11 cellular contexts compared by ENCODE assay signal in the genomic region with DNA sequence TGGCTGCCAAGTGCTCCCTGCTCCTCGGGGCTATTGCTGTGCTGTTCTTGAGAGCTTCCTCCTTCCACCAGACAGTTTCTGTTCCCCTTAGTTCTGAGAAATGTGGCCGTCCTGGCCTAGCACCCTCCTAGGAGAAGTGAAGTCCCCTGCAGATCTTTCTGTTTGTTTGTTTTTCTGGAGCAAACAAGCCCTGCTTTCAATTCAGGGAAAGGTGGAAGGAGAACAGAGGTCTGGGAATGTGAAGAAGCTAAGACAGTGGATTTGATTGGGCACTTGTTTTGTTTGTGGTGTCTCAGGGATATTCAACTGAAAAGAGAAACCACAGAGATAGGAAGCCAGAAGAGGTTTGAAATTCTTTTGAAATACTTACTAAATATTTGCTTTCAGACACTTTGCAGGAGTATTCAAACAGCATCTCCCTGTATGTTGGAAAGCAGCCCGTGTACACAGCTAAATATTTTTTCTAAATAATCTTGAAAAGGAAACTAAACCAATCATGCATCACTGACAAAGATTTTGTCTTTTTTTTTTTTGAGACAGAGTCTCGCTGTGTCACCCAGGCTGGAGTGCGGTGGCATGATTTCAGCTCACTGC. TPM values are rescaled to one million over a fixed set of nuclear protein-coding genes. Genes with fewer than 3 reads are reported as not detected.
A peak's percentile ranks its signal among the peaks of the same experiment; 100 is the strongest.
DNase-seq lines count a peak whose midpoint lies in the region; ATAC-seq and TF ChIP-seq lines count a peak whose summit lies in the region.
"Had no signal": no experiment of that assay in that cellular context is flagged by ENCODE, and none has a peak within 500 bp of the region (broad histone marks: within the 10 kb centered on the region; RNA-seq: fewer than 3 reads in every experiment).

No MANE protein-coding gene starts in this region.

- H3K4me1 Mint-ChIP-seq in naive thymus-derived CD4-positive, alpha-beta T cell, result peaks cover 14 to 30% (median 23%) of the 10 kb centered on the region in 7 donors

- H3K9ac ChIP-seq in OCI-LY3 (ENCODE audit: low read length), result peak overlapping the region; percentile 51

- DNase-seq in AG10803 (ENCODE audit: low read depth) (peak; percentile 30), astrocyte of the spinal cord (ENCODE audit: low read depth, low spot score) (peak; percentile 39), DMS153 treated with DMSO at 0.1 percent for 48 hours (lab: John Stamatoyannopoulos, UW; ENCODE audit: unreplicated experiment) (no peak), NCI-H2196 treated with DMSO at 0.1 percent for 48 hours (lab: John Stamatoyannopoulos, UW; ENCODE audit: unreplicated experiment) (no peak)
- peak in 7 of 9 donors; percentile 9 to 39 (median 25) for DNase-seq in naive thymus-derived CD4-positive, alpha-beta T cell

- peak overlapping the region; percentile 69 to 90 (median 82) for H3K4me3 Mint-ChIP-seq in naive thymus-derived CD4-positive, alpha-beta T cell

- no peak for TF ChIP-seq CTCF in AG10803 (conservative IDR thresholded peaks at IDR 0.05; ENCODE audit: low read length)
- TF ChIP-seq CTCF in OCI-LY3 (IDR thresholded peaks at IDR 0.05; ENCODE audit: low read depth, low read length), result no peak
- TF ChIP-seq CTCF in astrocyte of the spinal cord (IDR thresholded peaks at IDR 0.05; ENCODE audit: low read depth, low read length), result no peak

- no peaks in the 10 kb centered on the region for H3K9me3 ChIP-seq in OCI-LY3 (ENCODE audit: insufficient read depth, low read length)
- H3K9me3 ChIP-seq in naive thymus-derived CD4-positive, alpha-beta T cell (ENCODE audit: control insufficient read depth in 2 of 3, low read length in 3 of 3), result no peaks in the 10 kb centered on the region
- H3K9me3 ChIP-seq: heart left ventricle, thyroid gland had no signal

- no peaks in the 10 kb centered on the region for H4K20me1 ChIP-seq in OCI-LY3 (ENCODE audit: insufficient read depth, low read length)

- H3K4me3 ChIP-seq in AG10803 (ENCODE audit: low read length) (no peak overlapping the region), OCI-LY3 (ENCODE audit: low read length) (peak overlapping the region; percentile 52), astrocyte of the spinal cord (ENCODE audit: low read depth, low read length) (no peak overlapping the region)
- H3K4me3 ChIP-seq in naive thymus-derived CD4-positive, alpha-beta T cell (ENCODE audit: low read length), result peak overlapping the region; percentile 18
- H3K4me3 ChIP-seq: thyroid gland had no signal

- CTCF ChIA-PET in naive thymus-derived CD4-positive, alpha-beta T cell (lab: Charles Lee), result interaction anchor here (1.1 to 1.2 kb wide), 2 partner anchors 36 to 48 kb away, joined by 3 read pairs; a partner anchor contains a TSS

- peak; percentile 99 for ATAC-seq in GM18868 (IDR thresholded peaks at IDR 0.05; ENCODE audit: unreplicated experiment)
- peak; percentile 98 for ATAC-seq in HG02981 (IDR thresholded peaks at IDR 0.05; ENCODE audit: unreplicated experiment)
- ATAC-seq in naive thymus-derived CD4-positive, alpha-beta T cell, result peak; percentile 91
- ATAC-seq: HCT116 had no signal

- in situ Hi-C loops in astrocyte of the spinal cord (cut with HindIII; ENCODE audit: low sequenced_read_pairs), result no loop called here

- H2AFZ ChIP-seq in OCI-LY3 (ENCODE audit: low read depth, low read length), result peak overlapping the region; percentile 72

- no peaks in the 10 kb centered on the region for H3K79me2 ChIP-seq in OCI-LY3 (ENCODE audit: low read length)

- H3K27ac ChIP-seq in OCI-LY3 (ENCODE audit: low read length), result peak overlapping the region; percentile 84
- peak overlapping the region; percentile 63 for H3K27ac ChIP-seq in naive thymus-derived CD4-positive, alpha-beta T cell (ENCODE audit: low read depth, low read length)

- no peaks in the 10 kb centered on the region for H3K9me3 Mint-ChIP-seq in naive thymus-derived CD4-positive, alpha-beta T cell

- peaks cover 22% of the 10 kb centered on the region for H3K4me1 ChIP-seq in OCI-LY3 (ENCODE audit: low read length)
- H3K4me1 ChIP-seq in naive thymus-derived CD4-positive, alpha-beta T cell (ENCODE audit: control insufficient read depth in 2 of 2, insufficient read depth in 2 of 2, low read length in 2 of 2), result peaks cover 7 to 13% of the 10 kb centered on the region in 2 donors

- H3K27ac Mint-ChIP-seq in naive thymus-derived CD4-positive, alpha-beta T cell, result peak overlapping the region; percentile 88 to 98 (median 93)

- intact Hi-C loops in naive thymus-derived CD4-positive, alpha-beta T cell (cut with micrococcal nuclease), result loop anchor here (1.0 to 5.0 kb wide), 5 partner anchors 20 to 136 kb away; a partner anchor contains a TSS

- H3K4me2 ChIP-seq in OCI-LY3 (ENCODE audit: low read length), result peak overlapping the region; percentile 79

- H3K27me3 Mint-ChIP-seq in naive thymus-derived CD4-positive, alpha-beta T cell, result no peaks in the 10 kb centered on the region

- no peaks in the 10 kb centered on the region for H3K27me3 ChIP-seq in OCI-LY3 (ENCODE audit: low read depth, low read length)
- H3K27me3 ChIP-seq in naive thymus-derived CD4-positive, alpha-beta T cell (ENCODE audit: control insufficient read depth in 2 of 2, insufficient read depth in 2 of 2, low read length in 2 of 2), result no peaks in the 10 kb centered on the region
- H3K27me3 ChIP-seq: heart left ventricle, thyroid gland had no signal

- H3K36me3 ChIP-seq in OCI-LY3 (replicated peaks; ENCODE audit: low read depth, low read length), result no peaks in the 10 kb centered on the region
- H3K36me3 ChIP-seq in naive thymus-derived CD4-positive, alpha-beta T cell (ENCODE audit: control insufficient read depth in 2 of 3, insufficient read depth in 3 of 3, low read length in 3 of 3), result no peaks in the 10 kb centered on the region
- H3K36me3 ChIP-seq: heart left ventricle, thyroid gland had no signal

- POLR2A ChIA-PET in naive thymus-derived CD4-positive, alpha-beta T cell (lab: Charles Lee), result interaction anchor here (0.6 to 3.9 kb wide), 8 partner anchors 10 to 136 kb away, joined by 3 to 49 read pairs (median 3); a partner anchor contains a TSS

- peaks cover 0 to 7% (median 0%) of the 10 kb centered on the region in 5 donors for H3K36me3 Mint-ChIP-seq in naive thymus-derived CD4-positive, alpha-beta T cell

RNA-seq across cellular contexts. Expression of a gene that starts 36.5 kb away (rescaled TPM):
- 10 to 100 TPM; 72.1 to 92.7 (median 91.9) TPM for total RNA-seq in naive thymus-derived CD4-positive, alpha-beta T cell
- 10 to 100 TPM; 64.3 to 91.0 TPM for polyA plus RNA-seq in naive thymus-derived CD4-positive, alpha-beta T cell

RNA-seq across cellular contexts. Expression of a gene that starts 57.8 kb away (rescaled TPM):
- 10 to 100 TPM; 12.6 to 43.5 (median 23.0) TPM for total RNA-seq in naive thymus-derived CD4-positive, alpha-beta T cell
- 10 to 100 TPM; 14.6 to 20.0 TPM for polyA plus RNA-seq in naive thymus-derived CD4-positive, alpha-beta T cell

Comparison
In these comparisons a context has a peak if more than half of its experiments do, and no peak if none do; other contexts are left out.
1. DNase-seq: peak in AG10803 (single experiment), astrocyte of the spinal cord (single experiment) and naive thymus-derived CD4-positive, alpha-beta T cell (7 of 9); none in DMS153 treated with DMSO at 0.1 percent for 48 hours (single experiment) and NCI-H2196 treated with DMSO at 0.1 percent for 48 hours (single experiment).
2. H3K4me3 ChIP-seq: peak in OCI-LY3 (single experiment) and naive thymus-derived CD4-positive, alpha-beta T cell (single experiment); none in AG10803 (single experiment) and astrocyte of the spinal cord (single experiment).
3. Peak in every context shown above with its lines, with median percentiles within 50 percentile points of each other: ATAC-seq.